In genomic region chr3:128617270-128617556, GRCh38 we compare ENCODE assay signal across 8 cellular contexts. TPM values are rescaled to one million over a fixed set of nuclear protein-coding genes. Genes with fewer than 3 reads are reported as not detected.
DNase-seq lines count a peak whose midpoint lies in the region; ATAC-seq and TF ChIP-seq lines count a peak whose summit lies in the region.

No MANE protein-coding gene starts in this region.

- H3K36me3 ChIP-seq in DOHH2 (ENCODE audit: control insufficient read depth, low read length) (peaks cover 54% of the 10 kb centered on the region), OCI-LY1 (ENCODE audit: insufficient read depth, low read length) (peaks cover 40% of the 10 kb centered on the region), prostate gland (peaks cover 4 to 8% of the 10 kb centered on the region in 2 donors)

- DNase-seq in epithelial cell of proximal tubule (ENCODE audit: low read depth), result no peak
- no peak for DNase-seq in prostate gland (ENCODE audit: low spot score)
- DNase-seq in globus pallidus (ENCODE audit: low spot score), result no peak
- no peak for DNase-seq in erythroblast (lab: John Stamatoyannopoulos, UW)
- no peak for DNase-seq in HEK293T (ENCODE audit: extremely low spot score)

- H3K4me3 ChIP-seq in DOHH2 (ENCODE audit: low read length), result peak overlapping the region; percentile 91
- H3K4me3 ChIP-seq in OCI-LY1 (ENCODE audit: low read depth, low read length, poor library complexity, severe bottlenecking), result peak overlapping the region; percentile 73
- peak overlapping the region; percentile 53 for H3K4me3 ChIP-seq in epithelial cell of proximal tubule (ENCODE audit: low read depth, low read length)
- H3K4me3 ChIP-seq in prostate gland, result peak overlapping the region; percentile 74 to 78

- no peak overlapping the region for H3K27ac ChIP-seq in DOHH2 (ENCODE audit: low read depth, low read length)
- H3K27ac ChIP-seq in OCI-LY1 (ENCODE audit: low read depth, low read length, poor library complexity, severe bottlenecking), result peak overlapping the region; percentile 12
- H3K27ac ChIP-seq in prostate gland, result peak overlapping the region; percentile 85 to 89

- CTCF ChIA-PET in HEK293T (lab: Yijun Ruan, JAX), result interaction anchor here (0.7 to 1.5 kb wide), 9 partner anchors 8 to 258 kb away, joined by 3 to 5 read pairs (median 3); no protein-coding TSS in a partner anchor

- H3K9me2 ChIP-seq in DOHH2 (replicated peaks; ENCODE audit: control insufficient read depth, low read length) (no peaks in the 10 kb centered on the region), OCI-LY1 (ENCODE audit: low read depth, low read length) (no peaks in the 10 kb centered on the region)

- POLR2A ChIA-PET in HEK293T (lab: Yijun Ruan, JAX), result interaction anchor here (0.7 to 1.3 kb wide), 6 partner anchors 11 to 63 kb away, joined by 3 to 4 read pairs (median 3); partner anchors contain the start of gene RPN1

- WGBS in prostate gland, result 53% methylated on average over 8 of the region's 9 CpGs

- no peaks in the 10 kb centered on the region for H4K20me1 ChIP-seq in DOHH2 (ENCODE audit: control insufficient read depth, insufficient read depth, low read depth, low read length)
- no peaks in the 10 kb centered on the region for H4K20me1 ChIP-seq in OCI-LY1 (ENCODE audit: insufficient read depth, low read length)

- H3K4me1 ChIP-seq in DOHH2 (ENCODE audit: control insufficient read depth, low read length) (peaks cover 21% of the 10 kb centered on the region), OCI-LY1 (ENCODE audit: insufficient read depth, low read length, severe bottlenecking) (peaks cover 34% of the 10 kb centered on the region), prostate gland (replicated peaks) (peaks cover 9% of the 10 kb centered on the region)

- peak overlapping the region; percentile 77 for H3K4me2 ChIP-seq in DOHH2 (ENCODE audit: low read length)
- H3K4me2 ChIP-seq in OCI-LY1 (ENCODE audit: low read length), result peak overlapping the region; percentile 66

- peak overlapping the region; percentile 54 for H3K9ac ChIP-seq in OCI-LY1 (ENCODE audit: low read length)

- TF ChIP-seq CTCF in DOHH2 (IDR thresholded peaks at IDR 0.05; ENCODE audit: low read depth, low read length, poor library complexity, severe bottlenecking) (no peak), OCI-LY1 (IDR thresholded peaks at IDR 0.05; ENCODE audit: low read length) (no peak), epithelial cell of proximal tubule (conservative IDR thresholded peaks at IDR 0.05; ENCODE audit: low read depth, low read length) (no peak), prostate gland (IDR thresholded peaks at IDR 0.05) (no peak)

- ATAC-seq in HG02623 (IDR thresholded peaks at IDR 0.05; ENCODE audit: unreplicated experiment), result no peak

- intact Hi-C loops in prostate gland (cut with DNase I), result loop anchor here (5.0 kb wide), 3 partner anchors 35 to 230 kb away; partner anchors contain the start of gene RPN1

- TF ChIP-seq POLR2A in prostate gland (IDR thresholded peaks at IDR 0.05) (no peak), erythroblast (IDR thresholded peaks at IDR 0.05; ENCODE audit: low read length) (no peak)

- H3K79me2 ChIP-seq in DOHH2 (ENCODE audit: control insufficient read depth, low read length), result peaks cover 28% of the 10 kb centered on the region
- H3K79me2 ChIP-seq in OCI-LY1 (ENCODE audit: insufficient read depth, low read length), result no peaks in the 10 kb centered on the region

- no peak overlapping the region for H2AFZ ChIP-seq in OCI-LY1 (ENCODE audit: low read length)

- H3F3A ChIP-seq in DOHH2 (ENCODE audit: control insufficient read depth, insufficient read depth), result peaks cover 17% of the 10 kb centered on the region
- 0 out of 2 replicates have a peak, but pooled peaks cover 6% of the 10 kb centered on the region for H3F3A ChIP-seq in OCI-LY1 (ENCODE audit: insufficient read depth, low read length)

- H3K9me3 ChIP-seq in DOHH2 (ENCODE audit: control insufficient read depth, insufficient read depth, low read length) (no peaks in the 10 kb centered on the region), OCI-LY1 (ENCODE audit: low read length) (no peaks in the 10 kb centered on the region), prostate gland (no peaks in the 10 kb centered on the region)

- H3K27me3 ChIP-seq in DOHH2 (ENCODE audit: control insufficient read depth, low read length) (no peaks in the 10 kb centered on the region), OCI-LY1 (ENCODE audit: insufficient read depth, low read length) (no peaks in the 10 kb centered on the region), prostate gland (replicated peaks; ENCODE audit: insufficient read depth) (no peaks in the 10 kb centered on the region)

TF ChIP-seq in HEK293T, 16 proteins besides CTCF, POLR2A, EP300 and RAD21:
- TF ChIP-seq HDGF (IDR thresholded peaks at IDR 0.05; ENCODE audit: borderline replicate concordance) (no peak), FOXA1 (IDR thresholded peaks at IDR 0.05) (no peak), FOXK2 (IDR thresholded peaks at IDR 0.05) (no peak), SP1 (IDR thresholded peaks at IDR 0.05) (no peak), FOXM1 (IDR thresholded peaks at IDR 0.05; ENCODE audit: borderline replicate concordance) (no peak), LEF1 (IDR thresholded peaks at IDR 0.05; ENCODE audit: borderline replicate concordance) (no peak), SUZ12 (IDR thresholded peaks at IDR 0.05) (no peak), ZNF384 (IDR thresholded peaks at IDR 0.05) (no peak), NFRKB (IDR thresholded peaks at IDR 0.05) (no peak), BHLHE40 (IDR thresholded peaks at IDR 0.05; ENCODE audit: borderline replicate concordance) (no peak), TARDBP (IDR thresholded peaks at IDR 0.05) (no peak), L3MBTL2 (conservative IDR thresholded peaks at IDR 0.05) (no peak), CTBP1 (IDR thresholded peaks at IDR 0.05; ENCODE audit: borderline replicate concordance) (no peak)
- TF ChIP-seq, protein P1, sequence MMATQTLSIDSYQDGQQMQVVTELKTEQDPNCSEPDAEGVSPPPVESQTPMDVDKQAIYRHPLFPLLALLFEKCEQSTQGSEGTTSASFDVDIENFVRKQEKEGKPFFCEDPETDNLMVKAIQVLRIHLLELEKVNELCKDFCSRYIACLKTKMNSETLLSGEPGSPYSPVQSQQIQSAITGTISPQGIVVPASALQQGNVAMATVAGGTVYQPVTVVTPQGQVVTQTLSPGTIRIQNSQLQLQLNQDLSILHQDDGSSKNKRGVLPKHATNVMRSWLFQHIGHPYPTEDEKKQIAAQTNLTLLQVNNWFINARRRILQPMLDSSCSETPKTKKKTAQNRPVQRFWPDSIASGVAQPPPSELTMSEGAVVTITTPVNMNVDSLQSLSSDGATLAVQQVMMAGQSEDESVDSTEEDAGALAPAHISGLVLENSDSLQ (IDR thresholded peaks at IDR 0.05), result no peak

RNA-seq across cellular contexts. Expression of gene RPN1, which starts 33.4 kb away (rescaled TPM):
- total RNA-seq in epithelial cell of proximal tubule (285 and 329 TPM in 2 replicates), prostate gland (100 to 1,000 TPM; 291 to 359 TPM)
